19 cellular contexts compared by ENCODE assay signal in the genomic region with DNA sequence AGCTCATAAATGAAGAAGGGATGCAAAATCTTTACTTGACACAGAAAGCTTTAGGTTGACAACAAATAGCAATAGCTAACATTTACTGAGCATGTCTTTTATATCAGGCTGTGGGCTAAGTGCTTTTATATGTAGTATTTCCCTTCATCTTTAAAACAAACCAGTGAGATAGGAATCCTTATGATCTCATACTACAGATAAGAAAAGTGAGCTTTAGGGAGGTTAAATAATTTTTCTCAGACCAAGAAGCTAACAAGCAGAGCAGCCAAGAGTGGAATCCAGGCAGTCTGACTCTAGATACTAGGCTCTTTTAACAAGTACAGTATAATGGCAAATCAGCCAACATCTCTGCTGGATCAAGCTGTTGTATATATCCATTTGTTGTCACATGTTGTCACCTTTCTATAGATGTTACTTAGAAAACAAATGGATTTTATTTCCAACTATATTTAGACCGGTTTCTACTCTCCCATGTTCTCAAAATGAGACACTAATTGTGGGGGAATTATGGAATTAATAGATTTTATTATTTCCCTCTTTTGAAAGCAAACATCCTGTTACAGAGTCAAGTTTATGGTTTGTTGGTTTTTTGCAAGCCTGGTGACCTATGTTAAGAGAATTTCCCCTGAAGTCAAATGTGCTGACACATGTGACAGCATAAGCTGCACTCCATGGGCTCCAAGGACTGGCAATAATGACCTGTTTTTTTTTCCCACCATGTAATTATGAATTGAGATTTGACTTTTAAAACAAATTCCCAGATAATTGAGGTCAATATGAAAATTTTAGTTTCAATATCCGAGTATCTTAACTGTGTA.
DNase-seq lines count a peak whose midpoint lies in the region; ATAC-seq and TF ChIP-seq lines count a peak whose summit lies in the region.
"Had no signal": no experiment of that assay in that cellular context is flagged by ENCODE, and none has a peak within 500 bp of the region (broad histone marks: within the 10 kb centered on the region; RNA-seq: fewer than 3 reads in every experiment).

No MANE protein-coding gene starts in this region.

- H3K27me3 Mint-ChIP-seq in activated naive CD8-positive, alpha-beta T cell, result no peaks in the 10 kb centered on the region
- H3K27me3 Mint-ChIP-seq in activated naive CD8-positive, alpha-beta T cell treated with anti-CD3 and anti-CD28 coated beads, Interleukin-2, amount 50 U/mL, for 24 hours, result no peaks in the 10 kb centered on the region
- H3K27me3 Mint-ChIP-seq in stimulated activated naive B cell treated with anti-CD40 and anti-IgM and Interleukin-4, amounts not matched to agents 10 μg/mL and 1 μg/mL and 100 μg/mL, for 72 hours, result no peaks in the 10 kb centered on the region
- H3K27me3 Mint-ChIP-seq in CD4-positive, alpha-beta T cell, result no peaks in the 10 kb centered on the region

- no peak for ATAC-seq in activated naive CD8-positive, alpha-beta T cell treated with anti-CD3 and anti-CD28 coated beads, Interleukin-2, amount 50 U/mL, for 24 hours
- peak; percentile 59 to 67 for ATAC-seq in stimulated activated naive B cell treated with anti-CD40 and anti-IgM and Interleukin-4, amounts not matched to agents 10 μg/mL and 1 μg/mL and 100 μg/mL, for 72 hours (replicated peaks)
- ATAC-seq in CD4-positive, alpha-beta T cell (ENCODE audit: poor library complexity), result no peak
- ATAC-seq: WTC11 had no signal

- peaks cover 51% of the 10 kb centered on the region for H3K4me1 Mint-ChIP-seq in activated naive CD8-positive, alpha-beta T cell (ENCODE audit: low read depth)
- H3K4me1 Mint-ChIP-seq in activated naive CD8-positive, alpha-beta T cell treated with anti-CD3 and anti-CD28 coated beads, Interleukin-2, amount 50 U/mL, for 24 hours, result peaks cover 65% of the 10 kb centered on the region
- H3K4me1 Mint-ChIP-seq in stimulated activated naive B cell treated with anti-CD40 and anti-IgM and Interleukin-4, amounts not matched to agents 10 μg/mL and 1 μg/mL and 100 μg/mL, for 72 hours, result peaks cover 35 to 62% of the 10 kb centered on the region in 2 donors
- H3K4me1 Mint-ChIP-seq in CD4-positive, alpha-beta T cell (ENCODE audit: low read depth), result peaks cover 36% of the 10 kb centered on the region
- H3K4me1 Mint-ChIP-seq: WTC11 had no signal

- DNase-seq in activated naive CD8-positive, alpha-beta T cell treated with anti-CD3 and anti-CD28 coated beads, Interleukin-2, amount 50 U/mL, for 24 hours, result no peak
- DNase-seq in NCI-H226 (peak; percentile 59), epithelial cell of prostate (ENCODE audit: low read depth, low spot score) (no peak), LoVo (ENCODE audit: low spot score) (no peak), NCI-H2227 treated with DMSO at 0.1 percent for 48 hours (lab: John Stamatoyannopoulos, UW) (no peak)
- no peak for DNase-seq in stimulated activated naive B cell treated with anti-CD40 and anti-IgM and Interleukin-4, amounts not matched to agents 10 μg/mL and 1 μg/mL and 100 μg/mL, for 72 hours
- DNase-seq in CD4-positive, alpha-beta T cell, result no peak
- DNase-seq: activated gamma-delta T cell, aorta, Caco-2, dermis blood vessel endothelial cell, esophagus squamous epithelium, GDM1, kidney, NCI-H2029, NCI-H526, retina had no signal

- no peaks in the 10 kb centered on the region for H3K27me3 ChIP-seq in CD4-positive, alpha-beta T cell (ENCODE audit: control insufficient read depth, insufficient read depth, low read length)
- H3K27me3 ChIP-seq: esophagus squamous epithelium had no signal

- POLR2A ChIA-PET in CD4-positive, alpha-beta T cell (lab: Charles Lee), result interaction anchor here (0.9 to 4.2 kb wide), 3 partner anchors 9 to 15 kb away, joined by 4 to 17 read pairs (median 4); no protein-coding TSS in a partner anchor

- peak overlapping the region; percentile 13 for H3K27ac Mint-ChIP-seq in activated naive CD8-positive, alpha-beta T cell
- no peak overlapping the region for H3K27ac Mint-ChIP-seq in activated naive CD8-positive, alpha-beta T cell treated with anti-CD3 and anti-CD28 coated beads, Interleukin-2, amount 50 U/mL, for 24 hours
- no peak overlapping the region for H3K27ac Mint-ChIP-seq in stimulated activated naive B cell treated with anti-CD40 and anti-IgM and Interleukin-4, amounts not matched to agents 10 μg/mL and 1 μg/mL and 100 μg/mL, for 72 hours
- no peak overlapping the region for H3K27ac Mint-ChIP-seq in CD4-positive, alpha-beta T cell
- H3K27ac Mint-ChIP-seq: WTC11 had no signal

- no peaks in the 10 kb centered on the region for H3K9me3 Mint-ChIP-seq in activated naive CD8-positive, alpha-beta T cell (ENCODE audit: low read depth)
- H3K9me3 Mint-ChIP-seq in activated naive CD8-positive, alpha-beta T cell treated with anti-CD3 and anti-CD28 coated beads, Interleukin-2, amount 50 U/mL, for 24 hours, result no peaks in the 10 kb centered on the region
- H3K9me3 Mint-ChIP-seq in stimulated activated naive B cell treated with anti-CD40 and anti-IgM and Interleukin-4, amounts not matched to agents 10 μg/mL and 1 μg/mL and 100 μg/mL, for 72 hours, result peaks cover 0 to 7% of the 10 kb centered on the region in 2 donors
- H3K9me3 Mint-ChIP-seq in CD4-positive, alpha-beta T cell, result no peaks in the 10 kb centered on the region
- H3K9me3 Mint-ChIP-seq: WTC11 had no signal

- intact Hi-C loops in CD4-positive, alpha-beta T cell (cut with DNase I, micrococcal nuclease), result no loop called here

- CTCF ChIA-PET in CD4-positive, alpha-beta T cell (lab: Charles Lee), result interaction anchor here (1.0 to 2.2 kb wide), 4 partner anchors 9 to 17 kb away, joined by 3 to 7 read pairs (median 4); no protein-coding TSS in a partner anchor

- H3K4me3 Mint-ChIP-seq in activated naive CD8-positive, alpha-beta T cell, result no peak overlapping the region
- H3K4me3 Mint-ChIP-seq in activated naive CD8-positive, alpha-beta T cell treated with anti-CD3 and anti-CD28 coated beads, Interleukin-2, amount 50 U/mL, for 24 hours, result no peak overlapping the region
- no peak overlapping the region for H3K4me3 Mint-ChIP-seq in stimulated activated naive B cell treated with anti-CD40 and anti-IgM and Interleukin-4, amounts not matched to agents 10 μg/mL and 1 μg/mL and 100 μg/mL, for 72 hours
- no peak overlapping the region for H3K4me3 Mint-ChIP-seq in CD4-positive, alpha-beta T cell
- H3K4me3 Mint-ChIP-seq: WTC11 had no signal

- no peak for TF ChIP-seq CTCF in CD4-positive, alpha-beta T cell (IDR thresholded peaks at IDR 0.05)

- H3K36me3 Mint-ChIP-seq in activated naive CD8-positive, alpha-beta T cell, result no peaks in the 10 kb centered on the region
- no peaks in the 10 kb centered on the region for H3K36me3 Mint-ChIP-seq in activated naive CD8-positive, alpha-beta T cell treated with anti-CD3 and anti-CD28 coated beads, Interleukin-2, amount 50 U/mL, for 24 hours (ENCODE audit: low read depth)
- no peaks in the 10 kb centered on the region for H3K36me3 Mint-ChIP-seq in stimulated activated naive B cell treated with anti-CD40 and anti-IgM and Interleukin-4, amounts not matched to agents 10 μg/mL and 1 μg/mL and 100 μg/mL, for 72 hours
- H3K36me3 Mint-ChIP-seq in CD4-positive, alpha-beta T cell (ENCODE audit: low read depth), result no peaks in the 10 kb centered on the region
- H3K36me3 Mint-ChIP-seq: WTC11 had no signal

- no peaks in the 10 kb centered on the region for H3K9me3 ChIP-seq in CD4-positive, alpha-beta T cell (ENCODE audit: control insufficient read depth, low read length)
- H3K9me3 ChIP-seq: Caco-2, esophagus squamous epithelium had no signal

- peak overlapping the region; percentile 39 for H3K27ac ChIP-seq in epithelial cell of prostate
- H3K27ac ChIP-seq in CD4-positive, alpha-beta T cell (ENCODE audit: low read depth, low read length), result no peak overlapping the region
- H3K27ac ChIP-seq: esophagus squamous epithelium had no signal

Comparison
In these comparisons a context has a peak if more than half of its experiments do, and no peak if none do; other contexts are left out.
1. ATAC-seq: peak in stimulated activated naive B cell treated with anti-CD40 and anti-IgM and Interleukin-4, amounts not matched to agents 10 μg/mL and 1 μg/mL and 100 μg/mL, for 72 hours (2 of 2); none in activated naive CD8-positive, alpha-beta T cell treated with anti-CD3 and anti-CD28 coated beads, Interleukin-2, amount 50 U/mL, for 24 hours (single experiment) and CD4-positive, alpha-beta T cell (single experiment).